33 cellular contexts compared by ENCODE assay signal in genomic region chr11:114015117-114015516, GRCh38. TPM values are rescaled to one million over a fixed set of nuclear protein-coding genes. Genes with fewer than 3 reads are reported as not detected.
"Had no signal": no experiment of that assay in that cellular context is flagged by ENCODE, and none has a peak within 500 bp of the region (broad histone marks: within the 10 kb centered on the region; RNA-seq: fewer than 3 reads in every experiment).

No MANE protein-coding gene starts in this region.

- H3K4me1 Mint-ChIP-seq: activated CD4-positive, alpha-beta memory T cell treated with anti-CD3 and anti-CD28 coated beads, Interleukin-2, amount 10 ng/mL, durations not matched to agents 7 days and 5 days; activated CD4-positive, alpha-beta T cell treated with anti-CD3 and anti-CD28 coated beads, Interleukin-2, amount 10 ng/mL, durations not matched to agents 7 days and 5 days; activated naive CD4-positive, alpha-beta T cell treated with anti-CD3 and anti-CD28 coated beads, Interleukin-2, amount 10 ng/mL, durations not matched to agents 7 days and 5 days; mesothelial cell of epicardium; naive thymus-derived CD4-positive, alpha-beta T cell; stimulated activated naive B cell treated with anti-CD40 and anti-IgM and Interleukin-4, amounts not matched to agents 10 μg/mL and 1 μg/mL and 100 μg/mL, for 72 hours; WTC11 had no signal

- H3K4me1 ChIP-seq: parathyroid adenoma, right atrium auricular region, stomach, upper lobe of right lung had no signal

- H3K79me2 ChIP-seq: parathyroid adenoma had no signal

- H3K9me3 Mint-ChIP-seq: activated CD4-positive, alpha-beta memory T cell treated with anti-CD3 and anti-CD28 coated beads, Interleukin-2, amount 10 ng/mL, durations not matched to agents 7 days and 5 days; activated CD4-positive, alpha-beta T cell treated with anti-CD3 and anti-CD28 coated beads, Interleukin-2, amount 10 ng/mL, durations not matched to agents 7 days and 5 days; activated naive CD4-positive, alpha-beta T cell treated with anti-CD3 and anti-CD28 coated beads, Interleukin-2, amount 10 ng/mL, durations not matched to agents 7 days and 5 days; activated T-cell treated with anti-CD3 and anti-CD28 coated beads, Interleukin-2, amount 50 U/mL, for 24 hours; mesothelial cell of epicardium; stimulated activated naive B cell treated with anti-CD40 and anti-IgM and Interleukin-4, amounts not matched to agents 10 μg/mL and 1 μg/mL and 100 μg/mL, for 72 hours; WTC11 had no signal

- H3K36me3 Mint-ChIP-seq: activated naive CD4-positive, alpha-beta T cell treated with anti-CD3 and anti-CD28 coated beads, Interleukin-2, amount 10 ng/mL, durations not matched to agents 7 days and 5 days; mesothelial cell of epicardium; naive thymus-derived CD4-positive, alpha-beta T cell; stimulated activated naive B cell treated with anti-CD40 and anti-IgM and Interleukin-4, amounts not matched to agents 10 μg/mL and 1 μg/mL and 100 μg/mL, for 72 hours; WTC11 had no signal

- H3K9me3 ChIP-seq: right atrium auricular region, stomach, thyroid gland, upper lobe of right lung had no signal

- H2AFZ ChIP-seq: parathyroid adenoma had no signal

- H3K27ac ChIP-seq: brain microvascular endothelial cell, coronary artery, dorsolateral prefrontal cortex, parathyroid adenoma, right atrium auricular region, stomach, thyroid gland, upper lobe of right lung had no signal

- H3K4me2 ChIP-seq: smooth muscle cell had no signal

- H3K27ac Mint-ChIP-seq: activated CD4-positive, alpha-beta memory T cell treated with anti-CD3 and anti-CD28 coated beads, Interleukin-2, amount 10 ng/mL, durations not matched to agents 7 days and 5 days; activated CD4-positive, alpha-beta T cell treated with anti-CD3 and anti-CD28 coated beads, Interleukin-2, amount 10 ng/mL, durations not matched to agents 7 days and 5 days; activated naive CD4-positive, alpha-beta T cell treated with anti-CD3 and anti-CD28 coated beads, Interleukin-2, amount 10 ng/mL, durations not matched to agents 7 days and 5 days; activated T-cell treated with anti-CD3 and anti-CD28 coated beads, Interleukin-2, amount 50 U/mL, for 24 hours; mesothelial cell of epicardium; naive thymus-derived CD4-positive, alpha-beta T cell; stimulated activated naive B cell treated with anti-CD40 and anti-IgM and Interleukin-4, amounts not matched to agents 10 μg/mL and 1 μg/mL and 100 μg/mL, for 72 hours; WTC11 had no signal

- H3K36me3 ChIP-seq: brain microvascular endothelial cell, right atrium auricular region, stomach, thyroid gland, upper lobe of right lung had no signal

- H3K4me3 Mint-ChIP-seq: activated CD4-positive, alpha-beta memory T cell treated with anti-CD3 and anti-CD28 coated beads, Interleukin-2, amount 10 ng/mL, durations not matched to agents 7 days and 5 days; activated CD4-positive, alpha-beta T cell treated with anti-CD3 and anti-CD28 coated beads, Interleukin-2, amount 10 ng/mL, durations not matched to agents 7 days and 5 days; activated naive CD4-positive, alpha-beta T cell treated with anti-CD3 and anti-CD28 coated beads, Interleukin-2, amount 10 ng/mL, durations not matched to agents 7 days and 5 days; activated T-cell treated with anti-CD3 and anti-CD28 coated beads, Interleukin-2, amount 50 U/mL, for 24 hours; mesothelial cell of epicardium; naive thymus-derived CD4-positive, alpha-beta T cell; stimulated activated naive B cell treated with anti-CD40 and anti-IgM and Interleukin-4, amounts not matched to agents 10 μg/mL and 1 μg/mL and 100 μg/mL, for 72 hours; WTC11 had no signal

- H3K9ac ChIP-seq: parathyroid adenoma had no signal

- ATAC-seq: naive thymus-derived CD4-positive, alpha-beta T cell; stimulated activated naive B cell treated with anti-CD40 and anti-IgM and Interleukin-4, amounts not matched to agents 10 μg/mL and 1 μg/mL and 100 μg/mL, for 72 hours; upper lobe of right lung; WTC11 had no signal

- DNase-seq: activated CD4-positive, alpha-beta memory T cell treated with anti-CD3 and anti-CD28 coated beads, Interleukin-2, amount 10 ng/mL, durations not matched to agents 7 days and 5 days; activated CD4-positive, alpha-beta T cell treated with anti-CD3 and anti-CD28 coated beads for 1 hour; activated CD4-positive, alpha-beta T cell treated with anti-CD3 and anti-CD28 coated beads, Interleukin-2, amount 10 ng/mL, durations not matched to agents 7 days and 5 days; activated CD8-positive, alpha-beta memory T cell treated with anti-CD3 and anti-CD28 coated beads, Interleukin-2, amount 50 U/mL, for 48 hours; activated gamma-delta T cell; activated naive CD4-positive, alpha-beta T cell treated with anti-CD3 and anti-CD28 coated beads, Interleukin-2, amount 10 ng/mL, durations not matched to agents 7 days and 5 days; activated T-cell treated with anti-CD3 and anti-CD28 coated beads, Interleukin-2, amount 50 U/mL, for 24 hours; amniotic stem cell; brain microvascular endothelial cell; dorsolateral prefrontal cortex; effector memory CD4-positive, alpha-beta T cell; erythroblast; head of caudate nucleus; naive thymus-derived CD4-positive, alpha-beta T cell; occipital lobe; stimulated activated CD4-positive, alpha-beta T cell treated with anti-CD3 and anti-CD28 coated beads, Interleukin-1b, Interleukin-23, amount 100 ng/mL, for 48 hours; stimulated activated CD4-positive, alpha-beta T cell treated with anti-CD3 and anti-CD28 coated beads, Interleukin-4, amount 100 ng/mL, for 4 hours; stimulated activated naive B cell treated with anti-CD40 and anti-IgM and Interleukin-4, amounts not matched to agents 10 μg/mL and 1 μg/mL and 100 μg/mL, for 72 hours; stomach; T1000; thyroid gland; upper lobe of right lung had no signal

- H3K27me3 ChIP-seq: brain microvascular endothelial cell, right atrium auricular region, thyroid gland had no signal

- H3K4me3 ChIP-seq: coronary artery, dorsolateral prefrontal cortex, right atrium auricular region, smooth muscle cell, stomach, thyroid gland, upper lobe of right lung had no signal

RNA-seq across cellular contexts. Expression of gene HTR3A, which starts 40.2 kb away (rescaled TPM):
- total RNA-seq: activated CD4-positive, alpha-beta memory T cell treated with anti-CD3 and anti-CD28 coated beads, Interleukin-2, amount 10 ng/mL, durations not matched to agents 7 days and 5 days; activated CD4-positive, alpha-beta T cell treated with anti-CD3 and anti-CD28 coated beads, Interleukin-2, amount 10 ng/mL, durations not matched to agents 7 days and 5 days; astrocyte; cardiac septum; cerebellum; mesothelial cell of epicardium; naive thymus-derived CD4-positive, alpha-beta T cell; pulmonary artery endothelial cell; smooth muscle cell; thyroid gland; upper lobe of right lung had no signal
- polyA plus RNA-seq: naive thymus-derived CD4-positive, alpha-beta T cell; neural cell; smooth muscle cell had no signal

RNA-seq across cellular contexts. Expression of gene ZBTB16, which starts 44.4 kb away (rescaled TPM):
- total RNA-seq: mesothelial cell of epicardium, smooth muscle cell had no signal
- polyA plus RNA-seq: smooth muscle cell had no signal
